ENCODE assay signal across 2 cellular contexts in the genomic region with DNA sequence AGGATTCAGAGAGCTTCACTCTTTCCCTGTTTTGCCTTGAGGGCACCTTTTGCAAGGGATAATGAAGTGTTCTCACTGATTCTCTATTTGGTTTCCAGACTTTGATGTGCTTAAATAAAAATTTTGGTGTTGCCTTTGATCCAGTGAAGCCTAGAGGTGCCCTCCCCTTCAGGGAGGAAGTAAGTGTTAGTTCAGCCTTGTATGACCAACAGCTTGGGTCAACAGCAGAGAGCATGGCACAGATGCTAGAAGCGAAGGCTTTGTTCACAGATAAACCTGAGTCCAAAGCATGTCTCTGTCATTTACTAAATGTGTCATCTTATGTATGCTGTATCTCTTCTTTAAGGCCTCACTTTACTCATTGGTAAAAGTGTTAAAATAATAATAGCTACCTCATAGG.
TF ChIP-seq lines count a peak whose summit lies in the region.

No MANE protein-coding gene starts in this region.

TF ChIP-seq in HepG2, 621 proteins besides CTCF, POLR2A, EP300 and RAD21 (continues in another document):
- TF ChIP-seq ADNP (CRISPR knock-in tag; IDR thresholded peaks at IDR 0.05) (no peak), PRMT3 (CRISPR knock-in tag; IDR thresholded peaks at IDR 0.05; ENCODE audit: borderline replicate concordance, low read depth) (no peak), SPEN (CRISPR knock-in tag; IDR thresholded peaks at IDR 0.05; ENCODE audit: low read depth) (no peak), CBX2 (IDR thresholded peaks at IDR 0.05; ENCODE audit: low read depth, low read length) (no peak), CBX2 (CRISPR knock-in tag; IDR thresholded peaks at IDR 0.05; ENCODE audit: low read depth) (no peak), CENPT (CRISPR knock-in tag; IDR thresholded peaks at IDR 0.05; ENCODE audit: low read depth) (no peak), ZNF614 (CRISPR knock-in tag; IDR thresholded peaks at IDR 0.05; ENCODE audit: borderline replicate concordance) (no peak), MEIS2 (CRISPR knock-in tag; IDR thresholded peaks at IDR 0.05) (no peak), DMAP1 (CRISPR knock-in tag; IDR thresholded peaks at IDR 0.05) (no peak), KLF6 (CRISPR knock-in tag; IDR thresholded peaks at IDR 0.05) (no peak), DNMT3B (CRISPR knock-in tag; conservative IDR thresholded peaks at IDR 0.05) (no peak)
- TF ChIP-seq, protein P1, sequence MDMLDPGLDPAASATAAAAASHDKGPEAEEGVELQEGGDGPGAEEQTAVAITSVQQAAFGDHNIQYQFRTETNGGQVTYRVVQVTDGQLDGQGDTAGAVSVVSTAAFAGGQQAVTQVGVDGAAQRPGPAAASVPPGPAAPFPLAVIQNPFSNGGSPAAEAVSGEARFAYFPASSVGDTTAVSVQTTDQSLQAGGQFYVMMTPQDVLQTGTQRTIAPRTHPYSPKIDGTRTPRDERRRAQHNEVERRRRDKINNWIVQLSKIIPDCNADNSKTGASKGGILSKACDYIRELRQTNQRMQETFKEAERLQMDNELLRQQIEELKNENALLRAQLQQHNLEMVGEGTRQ (IDR thresholded peaks at IDR 0.05; ENCODE audit: low read depth, low read length): no peak
- TF ChIP-seq, protein P1 (CRISPR knock-in tag; IDR thresholded peaks at IDR 0.05; ENCODE audit: borderline replicate concordance): no peak
- TF ChIP-seq, protein P2, sequence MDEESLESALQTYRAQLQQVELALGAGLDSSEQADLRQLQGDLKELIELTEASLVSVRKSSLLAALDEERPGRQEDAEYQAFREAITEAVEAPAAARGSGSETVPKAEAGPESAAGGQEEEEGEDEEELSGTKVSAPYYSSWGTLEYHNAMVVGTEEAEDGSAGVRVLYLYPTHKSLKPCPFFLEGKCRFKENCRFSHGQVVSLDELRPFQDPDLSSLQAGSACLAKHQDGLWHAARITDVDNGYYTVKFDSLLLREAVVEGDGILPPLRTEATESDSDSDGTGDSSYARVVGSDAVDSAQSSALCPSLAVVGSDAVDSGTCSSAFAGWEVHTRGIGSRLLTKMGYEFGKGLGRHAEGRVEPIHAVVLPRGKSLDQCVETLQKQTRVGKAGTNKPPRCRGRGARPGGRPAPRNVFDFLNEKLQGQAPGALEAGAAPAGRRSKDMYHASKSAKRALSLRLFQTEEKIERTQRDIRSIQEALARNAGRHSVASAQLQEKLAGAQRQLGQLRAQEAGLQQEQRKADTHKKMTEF (CRISPR knock-in tag; IDR thresholded peaks at IDR 0.05): no peak
- TF ChIP-seq, protein P3, sequence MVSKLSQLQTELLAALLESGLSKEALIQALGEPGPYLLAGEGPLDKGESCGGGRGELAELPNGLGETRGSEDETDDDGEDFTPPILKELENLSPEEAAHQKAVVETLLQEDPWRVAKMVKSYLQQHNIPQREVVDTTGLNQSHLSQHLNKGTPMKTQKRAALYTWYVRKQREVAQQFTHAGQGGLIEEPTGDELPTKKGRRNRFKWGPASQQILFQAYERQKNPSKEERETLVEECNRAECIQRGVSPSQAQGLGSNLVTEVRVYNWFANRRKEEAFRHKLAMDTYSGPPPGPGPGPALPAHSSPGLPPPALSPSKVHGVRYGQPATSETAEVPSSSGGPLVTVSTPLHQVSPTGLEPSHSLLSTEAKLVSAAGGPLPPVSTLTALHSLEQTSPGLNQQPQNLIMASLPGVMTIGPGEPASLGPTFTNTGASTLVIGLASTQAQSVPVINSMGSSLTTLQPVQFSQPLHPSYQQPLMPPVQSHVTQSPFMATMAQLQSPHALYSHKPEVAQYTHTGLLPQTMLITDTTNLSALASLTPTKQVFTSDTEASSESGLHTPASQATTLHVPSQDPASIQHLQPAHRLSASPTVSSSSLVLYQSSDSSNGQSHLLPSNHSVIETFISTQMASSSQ (IDR thresholded peaks at IDR 0.05; ENCODE audit: low read depth): no peak
- TF ChIP-seq, protein P3 (CRISPR knock-in tag; IDR thresholded peaks at IDR 0.05; ENCODE audit: borderline replicate concordance): no peak
- TF ChIP-seq, protein P4, sequence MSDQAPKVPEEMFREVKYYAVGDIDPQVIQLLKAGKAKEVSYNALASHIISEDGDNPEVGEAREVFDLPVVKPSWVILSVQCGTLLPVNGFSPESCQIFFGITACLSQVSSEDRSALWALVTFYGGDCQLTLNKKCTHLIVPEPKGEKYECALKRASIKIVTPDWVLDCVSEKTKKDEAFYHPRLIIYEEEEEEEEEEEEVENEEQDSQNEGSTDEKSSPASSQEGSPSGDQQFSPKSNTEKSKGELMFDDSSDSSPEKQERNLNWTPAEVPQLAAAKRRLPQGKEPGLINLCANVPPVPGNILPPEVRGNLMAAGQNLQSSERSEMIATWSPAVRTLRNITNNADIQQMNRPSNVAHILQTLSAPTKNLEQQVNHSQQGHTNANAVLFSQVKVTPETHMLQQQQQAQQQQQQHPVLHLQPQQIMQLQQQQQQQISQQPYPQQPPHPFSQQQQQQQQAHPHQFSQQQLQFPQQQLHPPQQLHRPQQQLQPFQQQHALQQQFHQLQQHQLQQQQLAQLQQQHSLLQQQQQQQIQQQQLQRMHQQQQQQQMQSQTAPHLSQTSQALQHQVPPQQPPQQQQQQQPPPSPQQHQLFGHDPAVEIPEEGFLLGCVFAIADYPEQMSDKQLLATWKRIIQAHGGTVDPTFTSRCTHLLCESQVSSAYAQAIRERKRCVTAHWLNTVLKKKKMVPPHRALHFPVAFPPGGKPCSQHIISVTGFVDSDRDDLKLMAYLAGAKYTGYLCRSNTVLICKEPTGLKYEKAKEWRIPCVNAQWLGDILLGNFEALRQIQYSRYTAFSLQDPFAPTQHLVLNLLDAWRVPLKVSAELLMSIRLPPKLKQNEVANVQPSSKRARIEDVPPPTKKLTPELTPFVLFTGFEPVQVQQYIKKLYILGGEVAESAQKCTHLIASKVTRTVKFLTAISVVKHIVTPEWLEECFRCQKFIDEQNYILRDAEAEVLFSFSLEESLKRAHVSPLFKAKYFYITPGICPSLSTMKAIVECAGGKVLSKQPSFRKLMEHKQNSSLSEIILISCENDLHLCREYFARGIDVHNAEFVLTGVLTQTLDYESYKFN (CRISPR knock-in tag; conservative IDR thresholded peaks at IDR 0.05): no peak

TF ChIP-seq in GM12878, 131 proteins besides CTCF, POLR2A, EP300 and RAD21:
- TF ChIP-seq IRF5 (IDR thresholded peaks at IDR 0.05; ENCODE audit: borderline replicate concordance) (no peak), ATF7 (IDR thresholded peaks at IDR 0.05; ENCODE audit: low read depth) (no peak), HDAC2 (IDR thresholded peaks at IDR 0.05) (no peak), ZBTB40 (IDR thresholded peaks at IDR 0.05; ENCODE audit: borderline replicate concordance) (no peak), SREBF1 (IDR thresholded peaks at IDR 0.05; ENCODE audit: low read length) (no peak), NR2F1 (conservative IDR thresholded peaks at IDR 0.05) (no peak), MLLT1 (IDR thresholded peaks at IDR 0.05) (no peak), NR2C1 (IDR thresholded peaks at IDR 0.05) (no peak), BMI1 (IDR thresholded peaks at IDR 0.05; ENCODE audit: borderline replicate concordance) (no peak), IRF4 (IDR thresholded peaks at IDR 0.05; ENCODE audit: low read depth, low read length) (no peak)
- TF ChIP-seq, protein P1 (IDR thresholded peaks at IDR 0.05; ENCODE audit: borderline replicate concordance, low read depth, low read length): no peak
- TF ChIP-seq, protein P5, sequence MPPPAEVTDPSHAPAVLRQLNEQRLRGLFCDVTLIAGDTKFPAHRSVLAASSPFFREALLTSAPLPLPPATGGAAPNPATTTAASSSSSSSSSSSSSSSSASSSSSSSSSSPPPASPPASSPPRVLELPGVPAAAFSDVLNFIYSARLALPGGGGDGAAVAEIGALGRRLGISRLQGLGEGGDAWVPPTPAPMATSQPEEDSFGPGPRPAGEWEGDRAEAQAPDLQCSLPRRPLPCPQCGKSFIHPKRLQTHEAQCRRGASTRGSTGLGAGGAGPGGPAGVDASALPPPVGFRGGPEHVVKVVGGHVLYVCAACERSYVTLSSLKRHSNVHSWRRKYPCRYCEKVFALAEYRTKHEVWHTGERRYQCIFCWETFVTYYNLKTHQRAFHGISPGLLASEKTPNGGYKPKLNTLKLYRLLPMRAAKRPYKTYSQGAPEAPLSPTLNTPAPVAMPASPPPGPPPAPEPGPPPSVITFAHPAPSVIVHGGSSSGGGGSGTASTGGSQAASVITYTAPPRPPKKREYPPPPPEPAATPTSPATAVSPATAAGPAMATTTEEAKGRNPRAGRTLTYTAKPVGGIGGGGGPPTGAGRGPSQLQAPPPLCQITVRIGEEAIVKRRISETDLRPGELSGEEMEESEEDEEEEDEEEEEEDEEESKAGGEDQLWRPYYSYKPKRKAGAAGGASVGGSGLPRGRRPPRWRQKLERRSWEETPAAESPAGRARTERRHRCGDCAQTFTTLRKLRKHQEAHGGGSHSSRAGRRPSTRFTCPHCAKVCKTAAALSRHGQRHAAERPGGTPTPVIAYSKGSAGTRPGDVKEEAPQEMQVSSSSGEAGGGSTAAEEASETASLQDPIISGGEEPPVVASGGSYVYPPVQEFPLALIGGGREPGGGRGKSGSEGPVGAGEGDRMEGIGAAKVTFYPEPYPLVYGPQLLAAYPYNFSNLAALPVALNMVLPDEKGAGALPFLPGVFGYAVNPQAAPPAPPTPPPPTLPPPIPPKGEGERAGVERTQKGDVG (CRISPR knock-in tag; IDR thresholded peaks at IDR 0.05): no peak
